Comparison of ENCODE assay signal across 3 cellular contexts in the genomic region with DNA sequence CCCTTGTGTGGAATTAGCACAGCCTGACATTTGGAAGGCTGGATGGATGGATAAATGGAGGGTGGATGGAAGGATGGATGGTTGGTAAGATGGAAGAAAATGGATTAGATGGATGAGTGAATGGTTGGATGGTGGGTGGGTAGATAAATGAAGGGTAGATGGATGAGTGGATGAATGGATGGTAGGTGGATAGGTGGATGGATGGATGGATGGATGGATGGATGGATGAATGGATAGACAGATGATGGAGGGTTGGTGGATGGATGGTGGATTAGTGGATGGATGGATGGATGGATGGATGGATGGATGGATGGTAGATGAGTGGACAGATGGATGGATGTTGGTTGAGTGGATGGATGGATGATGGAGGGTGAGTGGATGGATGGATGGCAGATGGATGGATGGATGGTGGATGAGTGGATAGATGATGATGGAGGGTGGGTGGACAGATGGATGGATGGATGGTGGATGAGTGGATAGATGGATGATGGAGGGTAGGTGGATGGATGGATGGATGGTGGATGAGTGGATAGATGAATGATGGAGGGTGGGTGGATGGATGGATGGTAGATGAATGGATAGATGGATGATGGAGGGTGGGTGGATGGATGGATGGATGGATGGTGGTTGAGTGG.
TF ChIP-seq lines count a peak whose summit lies in the region.

No MANE protein-coding gene starts in this region.

TF ChIP-seq in IMR-90, 13 proteins besides CTCF, POLR2A, EP300 and RAD21:
- TF ChIP-seq MAFK (IDR thresholded peaks at IDR 0.05; ENCODE audit: low read depth, low read length) (no peak), MXI1 (IDR thresholded peaks at IDR 0.05; ENCODE audit: borderline replicate concordance, low read depth, low read length) (no peak), MAZ (IDR thresholded peaks at IDR 0.05; ENCODE audit: borderline replicate concordance, low read depth, low read length) (no peak), BHLHE40 (IDR thresholded peaks at IDR 0.05; ENCODE audit: low read depth, low read length) (no peak), RFX5 (IDR thresholded peaks at IDR 0.05; ENCODE audit: low read depth, low read length) (no peak), CEBPB (IDR thresholded peaks at IDR 0.05; ENCODE audit: low read depth, low read length) (no peak), NFE2L2 (IDR thresholded peaks at IDR 0.05; ENCODE audit: low read depth, low read length) (no peak), FOS (IDR thresholded peaks at IDR 0.05; ENCODE audit: low read depth, low read length) (no peak), SMC3 (IDR thresholded peaks at IDR 0.05; ENCODE audit: low read depth, low read length) (no peak), CHD1 (IDR thresholded peaks at IDR 0.05; ENCODE audit: low read depth, low read length) (no peak), RCOR1 (IDR thresholded peaks at IDR 0.05; ENCODE audit: insufficient replicate concordance, low read length) (no peak)
- TF ChIP-seq, protein P1, sequence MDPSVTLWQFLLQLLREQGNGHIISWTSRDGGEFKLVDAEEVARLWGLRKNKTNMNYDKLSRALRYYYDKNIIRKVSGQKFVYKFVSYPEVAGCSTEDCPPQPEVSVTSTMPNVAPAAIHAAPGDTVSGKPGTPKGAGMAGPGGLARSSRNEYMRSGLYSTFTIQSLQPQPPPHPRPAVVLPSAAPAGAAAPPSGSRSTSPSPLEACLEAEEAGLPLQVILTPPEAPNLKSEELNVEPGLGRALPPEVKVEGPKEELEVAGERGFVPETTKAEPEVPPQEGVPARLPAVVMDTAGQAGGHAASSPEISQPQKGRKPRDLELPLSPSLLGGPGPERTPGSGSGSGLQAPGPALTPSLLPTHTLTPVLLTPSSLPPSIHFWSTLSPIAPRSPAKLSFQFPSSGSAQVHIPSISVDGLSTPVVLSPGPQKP (IDR thresholded peaks at IDR 0.05; ENCODE audit: borderline replicate concordance, low read depth, low read length): no peak
- TF ChIP-seq, protein P2, sequence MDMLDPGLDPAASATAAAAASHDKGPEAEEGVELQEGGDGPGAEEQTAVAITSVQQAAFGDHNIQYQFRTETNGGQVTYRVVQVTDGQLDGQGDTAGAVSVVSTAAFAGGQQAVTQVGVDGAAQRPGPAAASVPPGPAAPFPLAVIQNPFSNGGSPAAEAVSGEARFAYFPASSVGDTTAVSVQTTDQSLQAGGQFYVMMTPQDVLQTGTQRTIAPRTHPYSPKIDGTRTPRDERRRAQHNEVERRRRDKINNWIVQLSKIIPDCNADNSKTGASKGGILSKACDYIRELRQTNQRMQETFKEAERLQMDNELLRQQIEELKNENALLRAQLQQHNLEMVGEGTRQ (IDR thresholded peaks at IDR 0.05; ENCODE audit: low read depth, low read length): no peak

TF ChIP-seq in K562, 482 proteins besides CTCF, POLR2A, EP300 and RAD21:
- TF ChIP-seq EHMT2 (IDR thresholded peaks at IDR 0.05): 0 out of 2 replicates have a peak, but pooled peaks have one; percentile 35
- TF ChIP-seq MTA2 (IDR thresholded peaks at IDR 0.05; ENCODE audit: low read depth): no peak

TF ChIP-seq in SK-N-SH treated with all-trans-retinoic acid at 6 μM for 48 hours, 23 proteins besides CTCF, POLR2A, EP300 and RAD21:
- TF ChIP-seq ZNF70 (CRISPR knock-in tag; IDR thresholded peaks at IDR 0.05) (no peak), SNAI2 (CRISPR knock-in tag; IDR thresholded peaks at IDR 0.05) (no peak), OSR1 (CRISPR knock-in tag; IDR thresholded peaks at IDR 0.05) (no peak), TOX (CRISPR knock-in tag; IDR thresholded peaks at IDR 0.05; ENCODE audit: borderline replicate concordance) (no peak), ARNTL (CRISPR knock-in tag; IDR thresholded peaks at IDR 0.05; ENCODE audit: borderline replicate concordance, low read depth) (no peak)
TF ChIP-seq in SK-N-SH treated with all-trans-retinoic acid at 6 μM for 48 hours: peak in this region for 0.
